In the genomic region with DNA sequence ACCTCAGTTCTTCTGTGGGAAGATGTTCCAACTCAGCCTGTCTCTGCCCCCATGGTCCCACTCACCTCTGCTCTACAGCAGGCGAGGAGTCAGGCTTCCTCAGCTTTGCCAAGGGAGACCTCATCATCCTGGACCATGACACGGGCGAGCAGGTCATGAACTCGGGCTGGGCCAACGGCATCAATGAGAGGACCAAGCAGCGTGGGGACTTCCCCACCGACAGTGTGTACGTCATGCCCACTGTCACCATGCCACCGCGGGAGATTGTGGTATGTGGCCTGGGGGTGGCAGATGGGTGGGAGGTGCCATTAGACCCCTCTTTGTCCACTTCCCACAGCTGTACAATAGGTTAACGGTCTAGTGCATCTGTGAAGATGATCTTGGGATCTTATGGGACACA, we compare ENCODE assay signal across 19 cellular contexts.
"Had no signal": no experiment of that assay in that cellular context is flagged by ENCODE, and none has a peak within 500 bp of the region (broad histone marks: within the 10 kb centered on the region; RNA-seq: fewer than 3 reads in every experiment).

No MANE protein-coding gene starts in this region.

- H3K4me1 ChIP-seq: body of pancreas, upper lobe of left lung had no signal

- DNase-seq: activated CD8-positive, alpha-beta T cell treated with anti-CD3 and anti-CD28 coated beads, Interleukin-2, amount 10 ng/mL, durations not matched to agents 7 days and 5 days; amygdala; caudate nucleus; hippocampal formation; small intestine; stimulated activated CD4-positive, alpha-beta T cell treated with anti-CD3 and anti-CD28 coated beads, Interleukin-4, amount 100 ng/mL, for 24 hours; stimulated activated naive CD4-positive, alpha-beta T cell treated with Interleukin-2 at 50 U/mL for 16 hours; substantia nigra; T-helper 9 cell had no signal

- H3K9me3 ChIP-seq: body of pancreas, mucosa of descending colon, neutrophil, upper lobe of left lung had no signal

- ATAC-seq: activated CD8-positive, alpha-beta T cell treated with anti-CD3 and anti-CD28 coated beads, Interleukin-2, amount 10 ng/mL, durations not matched to agents 7 days and 5 days; body of pancreas; esophagus mucosa; left lobe of liver; mucosa of descending colon; naive thymus-derived CD4-positive, alpha-beta T cell had no signal

- H3K27me3 ChIP-seq: body of pancreas, neutrophil, upper lobe of left lung had no signal

- FAIRE-seq: keratinocyte, small intestine had no signal

- H3K4me3 ChIP-seq: body of pancreas, coronary artery, mucosa of descending colon, SK-N-MC, upper lobe of left lung had no signal

- H3K27ac ChIP-seq: body of pancreas, coronary artery, neutrophil, SK-N-MC, upper lobe of left lung had no signal

- H3K36me3 ChIP-seq: neutrophil, upper lobe of left lung had no signal
